37 cellular contexts compared by ENCODE assay signal in the genomic region with DNA sequence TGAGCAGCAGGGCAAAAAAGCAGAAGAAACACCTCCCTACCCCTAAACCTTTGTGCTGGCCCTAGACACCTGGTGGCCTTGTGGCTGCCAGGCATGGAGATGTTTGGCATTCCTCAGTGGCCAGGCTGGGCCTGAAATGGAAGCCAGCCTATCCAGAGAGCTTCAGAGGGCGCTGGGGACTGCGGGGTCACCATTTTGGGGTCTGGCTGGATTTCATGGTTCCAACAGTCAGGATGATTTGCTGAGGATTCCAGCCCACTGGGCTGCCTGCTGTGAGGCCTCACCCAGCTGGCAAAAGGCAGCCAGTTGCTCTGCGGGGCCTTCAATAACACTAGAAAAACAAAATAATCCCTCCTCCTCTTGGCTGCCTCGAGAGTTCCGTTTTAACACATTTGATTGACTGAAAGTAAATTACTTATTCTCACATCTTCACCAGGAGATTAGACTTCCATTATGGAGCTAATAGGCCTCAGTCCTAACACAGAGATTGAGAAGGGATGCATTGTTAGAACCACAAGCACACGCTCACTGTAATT.
"Had no signal": no experiment of that assay in that cellular context is flagged by ENCODE, and none has a peak within 500 bp of the region (broad histone marks: within the 10 kb centered on the region; RNA-seq: fewer than 3 reads in every experiment).

No MANE protein-coding gene starts in this region.

- H3K4me3 ChIP-seq: adrenal gland, MG63, Peyer's patch, SJSA1 had no signal

- H3K9me3 Mint-ChIP-seq: activated B cell treated with CpG ODN at 0.5 μM for 24 hours; activated CD4-positive, alpha-beta memory T cell treated with anti-CD3 and anti-CD28 coated beads for 36 hours had no signal

- H3K36me3 Mint-ChIP-seq: activated CD4-positive, alpha-beta memory T cell treated with anti-CD3 and anti-CD28 coated beads for 36 hours; activated CD8-positive, alpha-beta memory T cell treated with anti-CD3 and anti-CD28 coated beads, Interleukin-2, amount 10 ng/mL, durations not matched to agents 7 days and 5 days; brain had no signal

- H3K27ac Mint-ChIP-seq: activated B cell treated with CpG ODN at 0.5 μM for 24 hours; activated CD4-positive, alpha-beta memory T cell treated with anti-CD3 and anti-CD28 coated beads for 36 hours; activated CD8-positive, alpha-beta memory T cell treated with anti-CD3 and anti-CD28 coated beads, Interleukin-2, amount 10 ng/mL, durations not matched to agents 7 days and 5 days; activated naive CD4-positive, alpha-beta T cell treated with anti-CD3 and anti-CD28 coated beads, Interleukin-2, amount 50 U/mL, for 72 hours; brain had no signal

- ATAC-seq: activated CD8-positive, alpha-beta memory T cell treated with anti-CD3 and anti-CD28 coated beads, Interleukin-2, amount 10 ng/mL, durations not matched to agents 7 days and 5 days; activated naive CD4-positive, alpha-beta T cell treated with anti-CD3 and anti-CD28 coated beads, Interleukin-2, amount 50 U/mL, for 72 hours; PC-3 had no signal

- DNase-seq: activated B cell treated with CpG ODN at 0.5 μM for 24 hours; activated CD4-positive, alpha-beta memory T cell treated with anti-CD3 and anti-CD28 coated beads for 36 hours; activated CD4-positive, alpha-beta T cell treated with anti-CD3 and anti-CD28 coated beads for 4 hours; activated CD4-positive, alpha-beta T cell treated with anti-CD3 and anti-CD28 coated beads, Interleukin-2, amount 50 U/mL, for 1 hour; activated CD4-positive, CD25-positive, alpha-beta regulatory T cell treated with anti-CD3 and anti-CD28 coated beads, Interleukin-2, amount 50 U/mL, for 72 hours; activated CD8-positive, alpha-beta memory T cell treated with anti-CD3 and anti-CD28 coated beads for 24 hours; activated CD8-positive, alpha-beta memory T cell treated with anti-CD3 and anti-CD28 coated beads, Interleukin-2, amount 10 ng/mL, durations not matched to agents 7 days and 5 days; activated CD8-positive, alpha-beta memory T cell treated with anti-CD3 and anti-CD28 coated beads, Interleukin-2, amount 50 U/mL, for 48 hours; activated effector memory CD4-positive, alpha-beta T cell treated with Interleukin-2 at 50 U/mL for 16 hours; activated naive CD4-positive, alpha-beta T cell; activated T-cell treated with anti-CD3 and anti-CD28 coated beads, Interleukin-2, amount 50 U/mL, for 48 hours; adrenal gland; Kasumi-1; KG1; MG63; NCI-H1048; NCI-H1105 treated with DMSO at 0.1 percent for 48 hours; NCI-H1436; NCI-H1694 treated with DMSO at 0.1 percent for 48 hours; NCI-H2029; NCI-H510A; NCI-H526; NCI-H748 treated with DMSO at 0.1 percent for 48 hours; NK-92 treated with Interleukin-12 subunit alpha and Interleukin-12 subunit beta, amount 100 ng/mL, for 24 hours; PC-3; Peyer's patch; RPMI8226; SHP77 treated with DMSO at 0.1 percent for 48 hours; SK-N-SH; SW 1271; T-helper 1 cell; T-helper 2 cell; T-helper 9 cell had no signal

- H3K4me2 ChIP-seq: SK-N-SH had no signal

- H3K9me3 ChIP-seq: adrenal gland, MG63, Peyer's patch, SJSA1, SK-N-SH had no signal

- H3K36me3 ChIP-seq: adrenal gland, MG63, Peyer's patch, SJSA1 had no signal

- H3K27me3 Mint-ChIP-seq: activated B cell treated with CpG ODN at 0.5 μM for 24 hours; activated CD4-positive, alpha-beta memory T cell treated with anti-CD3 and anti-CD28 coated beads for 36 hours; activated CD8-positive, alpha-beta memory T cell treated with anti-CD3 and anti-CD28 coated beads, Interleukin-2, amount 10 ng/mL, durations not matched to agents 7 days and 5 days had no signal

- H3K9ac ChIP-seq: SK-N-SH had no signal

- H3K27me3 ChIP-seq: adrenal gland, MG63, Peyer's patch, SJSA1 had no signal

- H3K4me1 ChIP-seq: adrenal gland, Peyer's patch had no signal

- H3K27ac ChIP-seq: adrenal gland, Peyer's patch, SJSA1, VCaP had no signal

- H3K4me1 Mint-ChIP-seq: activated B cell treated with CpG ODN at 0.5 μM for 24 hours; activated CD8-positive, alpha-beta memory T cell treated with anti-CD3 and anti-CD28 coated beads, Interleukin-2, amount 10 ng/mL, durations not matched to agents 7 days and 5 days; brain had no signal

- H3K4me3 Mint-ChIP-seq: activated B cell treated with CpG ODN at 0.5 μM for 24 hours; activated CD4-positive, alpha-beta memory T cell treated with anti-CD3 and anti-CD28 coated beads for 36 hours; activated CD8-positive, alpha-beta memory T cell treated with anti-CD3 and anti-CD28 coated beads, Interleukin-2, amount 10 ng/mL, durations not matched to agents 7 days and 5 days; brain had no signal
